33 cellular contexts compared by ENCODE assay signal in genomic region chr15:46961795-46962194, GRCh38.
DNase-seq lines count a peak whose midpoint lies in the region; ATAC-seq and TF ChIP-seq lines count a peak whose summit lies in the region.
"Had no signal": no experiment of that assay in that cellular context is flagged by ENCODE, and none has a peak within 500 bp of the region (broad histone marks: within the 10 kb centered on the region; RNA-seq: fewer than 3 reads in every experiment).

No MANE protein-coding gene starts in this region.

- no peak overlapping the region for H3K9ac ChIP-seq in mesenchymal stem cell (ENCODE audit: low read length)
- H3K9ac ChIP-seq: GM23248 had no signal

- TF ChIP-seq CTCF in right atrium auricular region (IDR thresholded peaks at IDR 0.05) (no peak), fibroblast of villous mesenchyme (IDR thresholded peaks at IDR 0.05; ENCODE audit: insufficient read depth, low read depth, low read length) (no peak), transverse colon (IDR thresholded peaks at IDR 0.05) (no peak)

- no peak overlapping the region for H3K18ac ChIP-seq in mesenchymal stem cell (ENCODE audit: low read depth in 1 of 2, low read length in 2 of 2)

- no peak overlapping the region for H3K4me3 ChIP-seq in right atrium auricular region
- H3K4me3 ChIP-seq in fibroblast of villous mesenchyme (ENCODE audit: low read depth, low read length): no peak overlapping the region
- H3K4me3 ChIP-seq in mesenchymal stem cell (ENCODE audit: insufficient read depth in 1 of 2, low read depth in 1 of 2, low read length in 2 of 2): no peak overlapping the region
- H3K4me3 ChIP-seq in transverse colon: no peak overlapping the region
- H3K4me3 ChIP-seq: esophagus squamous epithelium, GM23248, left lung, smooth muscle cell had no signal

- H4K8ac ChIP-seq in mesenchymal stem cell (ENCODE audit: low read length): no peak overlapping the region

- no peak overlapping the region for H3K14ac ChIP-seq in mesenchymal stem cell (ENCODE audit: low read length in 2 of 2)

- H3K27me3 ChIP-seq in right atrium auricular region (no peaks in the 10 kb centered on the region), mesenchymal stem cell (ENCODE audit: control insufficient read depth in 1 of 2, insufficient read depth in 1 of 2, low read length in 2 of 2) (no peaks in the 10 kb centered on the region), transverse colon (no peaks in the 10 kb centered on the region)
- H3K27me3 ChIP-seq: esophagus squamous epithelium, left lung had no signal

- no peak overlapping the region for H3K4me2 ChIP-seq in mesenchymal stem cell (ENCODE audit: low read length, poor library complexity, severe bottlenecking)
- H3K4me2 ChIP-seq: smooth muscle cell had no signal

- peak; percentile 31 for TF ChIP-seq EP300 in transverse colon (IDR thresholded peaks at IDR 0.05; ENCODE audit: low read depth)

- H4K91ac ChIP-seq in mesenchymal stem cell (ENCODE audit: low read length): no peak overlapping the region

- no peak overlapping the region for H2BK5ac ChIP-seq in mesenchymal stem cell (ENCODE audit: low read depth, low read length, poor library complexity, severe bottlenecking)

- H2BK120ac ChIP-seq in mesenchymal stem cell (ENCODE audit: low read depth, low read length): no peak overlapping the region

- no peaks in the 10 kb centered on the region for H3K9me3 ChIP-seq in right atrium auricular region
- peaks cover 13% of the 10 kb centered on the region for H3K9me3 ChIP-seq in mesenchymal stem cell (ENCODE audit: control insufficient read depth, low read length)
- no peaks in the 10 kb centered on the region for H3K9me3 ChIP-seq in transverse colon
- H3K9me3 ChIP-seq: Caco-2, esophagus squamous epithelium had no signal

- DNase-seq in Right ventricle myocardium superior: no peak
- no peak for DNase-seq in right atrium auricular region (ENCODE audit: low spot score)
- peak; percentile 16 for DNase-seq in fibroblast of villous mesenchyme (ENCODE audit: low read depth)
- peak; percentile 72 for DNase-seq in mesenchymal stem cell
- no peak for DNase-seq in transverse colon
- no peak for DNase-seq in activated CD8-positive, alpha-beta memory T cell treated with anti-CD3 and anti-CD28 coated beads, Interleukin-2, amount 50 U/mL, for 48 hours
- DNase-seq: 8988T; activated CD4-positive, alpha-beta T cell treated with anti-CD3 and anti-CD28 coated beads, Interleukin-2, amount 10 ng/mL, durations not matched to agents 24 days and 14 days; activated naive CD4-positive, alpha-beta T cell; activated naive CD8-positive, alpha-beta T cell treated with anti-CD3 and anti-CD28 coated beads, Interleukin-2, amount 50 U/mL, for 24 hours; activated T-cell treated with anti-CD3 and anti-CD28 coated beads, Interleukin-2, amount 50 U/mL, for 48 hours; Caco-2; central memory CD4-positive, alpha-beta T cell; DMS53; esophagus squamous epithelium; GDM1; GM23248; immature natural killer cell; IMR-90; left lung; NCI-H1436; NCI-H2081; NCI-H2227 treated with DMSO at 0.1 percent for 48 hours; retina; SHP77; stimulated activated naive CD4-positive, alpha-beta T cell; T1000 had no signal

- no peaks in the 10 kb centered on the region for H3K36me3 ChIP-seq in right atrium auricular region
- no peaks in the 10 kb centered on the region for H3K36me3 ChIP-seq in mesenchymal stem cell (ENCODE audit: control insufficient read depth in 1 of 2, insufficient read depth in 2 of 2, low read depth in 1 of 2, low read length in 2 of 2)
- no peaks in the 10 kb centered on the region for H3K36me3 ChIP-seq in transverse colon
- H3K36me3 ChIP-seq: esophagus squamous epithelium, left lung had no signal

- TF ChIP-seq POLR2A in transverse colon (IDR thresholded peaks at IDR 0.05): no peak

- H3K4me1 ChIP-seq in right atrium auricular region (no peaks in the 10 kb centered on the region), mesenchymal stem cell (ENCODE audit: control insufficient read depth, insufficient read depth, low read depth, low read length) (no peaks in the 10 kb centered on the region), transverse colon (no peaks in the 10 kb centered on the region)
- H3K4me1 ChIP-seq: Caco-2, esophagus squamous epithelium, left lung had no signal

- no peaks in the 10 kb centered on the region for H3K79me1 ChIP-seq in mesenchymal stem cell (replicated peaks; ENCODE audit: low read length, poor library complexity, severe bottlenecking)

- no peak overlapping the region for H2AK5ac ChIP-seq in mesenchymal stem cell (ENCODE audit: low read length, severe bottlenecking)

- H3K23ac ChIP-seq in mesenchymal stem cell (ENCODE audit: low read length in 2 of 2): no peak overlapping the region

- intact Hi-C loops in Right ventricle myocardium superior (cut with DNase I): no loop called here
- intact Hi-C loops in transverse colon (cut with DNase I; ENCODE audit: low total_unique reads): no loop called here

- H3K4ac ChIP-seq in mesenchymal stem cell (ENCODE audit: low read depth in 1 of 2, low read length in 2 of 2): no peak overlapping the region

- in situ Hi-C loops in transverse colon (cut with MboI; ENCODE audit: low pct_ligation_motif_present in 1 of 4, low pct_unique_long_range_greater_than_20kb in 1 of 4, low sequenced_read_pairs in 3 of 4): no loop called here

- H3K27ac ChIP-seq in right atrium auricular region: no peak overlapping the region
- H3K27ac ChIP-seq in mesenchymal stem cell (ENCODE audit: low read length, poor library complexity, severe bottlenecking): no peak overlapping the region
- H3K27ac ChIP-seq in transverse colon: no peak overlapping the region
- H3K27ac ChIP-seq: C4-2B, esophagus squamous epithelium, GM23248, left lung, VCaP had no signal

- peak; percentile 96 for ATAC-seq in Right ventricle myocardium superior (ENCODE audit: poor library complexity)
- ATAC-seq in HG02852 (IDR thresholded peaks at IDR 0.05; ENCODE audit: unreplicated experiment): no peak
- ATAC-seq in GM18858 (IDR thresholded peaks at IDR 0.05; ENCODE audit: unreplicated experiment): no peak
- ATAC-seq: activated naive CD8-positive, alpha-beta T cell treated with anti-CD3 and anti-CD28 coated beads, Interleukin-2, amount 50 U/mL, for 24 hours; left lung; natural killer cell treated with Interleukin-12 subunit alpha and Interleukin-12 subunit beta and Interleukin-15 and Interleukin-18, amount 100 ng/mL, for 72 hours had no signal

- H2AFZ ChIP-seq in mesenchymal stem cell (ENCODE audit: low read depth, low read length): no peak overlapping the region
- H2AFZ ChIP-seq: GM23248 had no signal

- H2BK15ac ChIP-seq in mesenchymal stem cell (ENCODE audit: low read depth, poor library complexity, severe bottlenecking): no peak overlapping the region

- no peak overlapping the region for H2BK12ac ChIP-seq in mesenchymal stem cell (ENCODE audit: low read length in 2 of 2)

Comparison
In these comparisons a context has a peak if more than half of its experiments do, and no peak if none do; other contexts are left out.
1. DNase-seq: peak in fibroblast of villous mesenchyme (single experiment) and mesenchymal stem cell (single experiment); none in Right ventricle myocardium superior (single experiment), right atrium auricular region (single experiment), transverse colon (single experiment) and activated CD8-positive, alpha-beta memory T cell treated with anti-CD3 and anti-CD28 coated beads, Interleukin-2, amount 50 U/mL, for 48 hours (single experiment).